In the genomic region with DNA sequence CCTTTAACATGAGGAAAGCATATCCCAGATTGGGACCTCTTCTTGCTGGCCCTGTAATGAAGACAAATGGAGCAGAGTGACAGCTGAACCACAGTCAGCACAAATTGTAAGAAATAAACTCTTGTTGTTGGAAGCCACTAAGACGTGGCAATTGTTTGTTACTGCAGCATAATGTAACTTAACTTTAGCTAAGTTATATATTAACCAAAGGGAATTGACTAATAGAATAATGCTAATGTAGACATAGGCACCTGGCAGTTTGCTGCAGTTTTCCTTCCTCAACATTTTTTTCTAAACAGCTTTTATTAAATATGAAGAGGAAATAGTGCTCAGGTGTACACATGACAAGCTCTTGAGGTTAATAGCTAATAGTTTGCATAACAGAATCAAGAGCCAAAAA, we compare ENCODE assay signal across 1 cellular context.
TF ChIP-seq lines count a peak whose summit lies in the region.

No MANE protein-coding gene starts in this region.

TF ChIP-seq in HepG2, 621 proteins besides CTCF, POLR2A, EP300 and RAD21 (continued from another document):
- TF ChIP-seq ZFP82 (CRISPR knock-in tag; IDR thresholded peaks at IDR 0.05; ENCODE audit: borderline replicate concordance) (no peak), RFX3 (CRISPR knock-in tag; IDR thresholded peaks at IDR 0.05) (no peak), NCOR1 (IDR thresholded peaks at IDR 0.05; ENCODE audit: borderline replicate concordance, low read length) (no peak), TEAD2 (CRISPR knock-in tag; IDR thresholded peaks at IDR 0.05) (no peak), ZNF773 (CRISPR knock-in tag; IDR thresholded peaks at IDR 0.05; ENCODE audit: borderline replicate concordance) (no peak), RELA (CRISPR knock-in tag; IDR thresholded peaks at IDR 0.05) (no peak), ZFP36L1 (CRISPR knock-in tag; IDR thresholded peaks at IDR 0.05) (no peak)
TF ChIP-seq in HepG2: peak in this region for 0.
